34 cellular contexts compared by ENCODE assay signal in the genomic region with DNA sequence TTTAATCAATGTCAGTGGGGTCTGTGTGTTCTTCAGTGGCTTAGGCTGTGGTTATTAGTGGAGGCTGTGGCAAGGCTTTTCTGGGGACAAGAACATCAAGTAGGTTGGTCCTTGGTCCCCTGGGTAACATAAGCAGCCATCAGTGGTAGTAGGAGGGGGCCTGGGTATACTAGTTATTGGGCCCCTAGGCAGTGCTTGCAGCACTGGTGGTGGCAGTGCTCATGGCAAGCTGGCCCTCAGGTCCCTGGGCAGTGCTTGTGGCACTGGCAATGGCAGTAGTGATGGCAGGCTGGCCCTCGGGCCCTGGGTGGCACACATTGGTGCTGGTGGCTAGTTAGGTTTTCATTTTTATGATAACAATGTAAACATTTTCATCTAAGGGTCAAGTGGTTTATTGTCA. TPM values are rescaled to one million over a fixed set of nuclear protein-coding genes. Genes with fewer than 3 reads are reported as not detected.
"Had no signal": no experiment of that assay in that cellular context is flagged by ENCODE, and none has a peak within 500 bp of the region (broad histone marks: within the 10 kb centered on the region; RNA-seq: fewer than 3 reads in every experiment).

No MANE protein-coding gene starts in this region.

- H3K9me3 ChIP-seq: ascending aorta had no signal

- H3K36me3 ChIP-seq: ascending aorta, cardiac muscle cell, WERI-Rb-1 had no signal

- H3K27ac ChIP-seq: ascending aorta, cardiac muscle cell, WERI-Rb-1 had no signal

- H3K27me3 ChIP-seq: ascending aorta, cardiac muscle cell had no signal

- H3K4me3 ChIP-seq: ascending aorta, cardiac muscle cell had no signal

- ATAC-seq: activated CD4-positive, alpha-beta T cell treated with anti-CD3 and anti-CD28 coated beads for 36 hours; activated CD4-positive, CD25-positive, alpha-beta regulatory T cell treated with anti-CD3 and anti-CD28 coated beads, Interleukin-2, amount 50 U/mL, for 24 hours; activated CD8-positive, alpha-beta memory T cell treated with anti-CD3 and anti-CD28 coated beads, Interleukin-2, amount 10 ng/mL, durations not matched to agents 7 days and 5 days; activated CD8-positive, alpha-beta T cell treated with anti-CD3 and anti-CD28 coated beads, Interleukin-2, amount 10 ng/mL, durations not matched to agents 7 days and 5 days; activated naive CD8-positive, alpha-beta T cell treated with anti-CD3 and anti-CD28 coated beads, Interleukin-2, amount 50 U/mL, for 24 hours; WTC11 had no signal

- DNase-seq: activated CD4-positive, alpha-beta memory T cell treated with anti-CD3 and anti-CD28 coated beads, Interleukin-2, amount 10 ng/mL, durations not matched to agents 7 days and 5 days; activated CD4-positive, alpha-beta T cell treated with anti-CD3 and anti-CD28 coated beads for 1 hour; activated CD4-positive, alpha-beta T cell treated with anti-CD3 and anti-CD28 coated beads for 36 hours; activated CD4-positive, alpha-beta T cell treated with anti-CD3 and anti-CD28 coated beads for 48 hours; activated CD4-positive, alpha-beta T cell treated with anti-CD3 and anti-CD28 coated beads, Interleukin-2, amount 10 ng/mL, durations not matched to agents 7 days and 5 days; activated CD4-positive, alpha-beta T cell treated with anti-CD3 and anti-CD28 coated beads, Interleukin-2, amount 50 U/mL, for 48 hours; activated CD4-positive, CD25-positive, alpha-beta regulatory T cell; activated CD8-positive, alpha-beta memory T cell treated with anti-CD3 and anti-CD28 coated beads for 24 hours; activated CD8-positive, alpha-beta memory T cell treated with anti-CD3 and anti-CD28 coated beads, Interleukin-2, amount 10 ng/mL, durations not matched to agents 7 days and 5 days; activated CD8-positive, alpha-beta memory T cell treated with anti-CD3 and anti-CD28 coated beads, Interleukin-2, amount 50 U/mL, for 48 hours; activated CD8-positive, alpha-beta T cell treated with anti-CD3 and anti-CD28 coated beads, Interleukin-2, amount 10 ng/mL, durations not matched to agents 7 days and 5 days; activated effector memory CD4-positive, alpha-beta T cell treated with Interleukin-2 at 50 U/mL for 16 hours; activated gamma-delta T cell; activated naive CD4-positive, alpha-beta T cell treated with anti-CD3 and anti-CD28 coated beads, Interleukin-2, amount 10 ng/mL, durations not matched to agents 7 days and 5 days; activated naive CD4-positive, alpha-beta T cell treated with Interleukin-2 at 50 U/mL for 16 hours; activated naive CD8-positive, alpha-beta T cell treated with anti-CD3 and anti-CD28 coated beads, Interleukin-2, amount 10 ng/mL, durations not matched to agents 7 days and 5 days; activated naive CD8-positive, alpha-beta T cell treated with anti-CD3 and anti-CD28 coated beads, Interleukin-2, amount 50 U/mL, for 24 hours; activated T-cell treated with anti-CD3 and anti-CD28 coated beads, Interleukin-2, amount 50 U/mL, for 24 hours; activated T-cell treated with anti-CD3 and anti-CD28 coated beads, Interleukin-2, amount 50 U/mL, for 48 hours; amygdala; anterior cingulate cortex; caudate nucleus; cerebellar nuclear complex; T-helper 1 cell; T-helper 2 cell; T-helper 9 cell; WERI-Rb-1 had no signal

- FAIRE-seq: bronchial epithelial cell had no signal

RNA-seq across cellular contexts. Expression of a gene that starts 32.5 kb away (rescaled TPM):
- total RNA-seq: activated CD4-positive, alpha-beta memory T cell treated with anti-CD3 and anti-CD28 coated beads, Interleukin-2, amount 10 ng/mL, durations not matched to agents 7 days and 5 days; activated CD4-positive, alpha-beta T cell treated with anti-CD3 and anti-CD28 coated beads for 36 hours; activated CD4-positive, alpha-beta T cell treated with anti-CD3 and anti-CD28 coated beads, Interleukin-2, amount 10 ng/mL, durations not matched to agents 7 days and 5 days; activated CD8-positive, alpha-beta memory T cell treated with anti-CD3 and anti-CD28 coated beads, Interleukin-2, amount 10 ng/mL, durations not matched to agents 7 days and 5 days; activated CD8-positive, alpha-beta T cell treated with anti-CD3 and anti-CD28 coated beads, Interleukin-2, amount 10 ng/mL, durations not matched to agents 7 days and 5 days; activated naive CD8-positive, alpha-beta T cell treated with anti-CD3 and anti-CD28 coated beads, Interleukin-2, amount 10 ng/mL, durations not matched to agents 7 days and 5 days; activated T-helper 2 cell treated with anti-CD3 and anti-CD28 coated beads, Interferon-gamma antibody, Interleukin-2, Interleukin-4, amounts not matched to agents 10 μg/mL and 5 μg/mL and 100 μg/mL, durations not matched to agents 14 hours and 24 hours and 36 hours; ascending aorta; bronchial epithelial cell; cardiac muscle cell; chondrocyte had no signal
- polyA plus RNA-seq: cardiac muscle cell had no signal

RNA-seq across cellular contexts. Expression of a gene that starts 58.2 kb away (rescaled TPM):
- total RNA-seq: ascending aorta, chondrocyte had no signal
